In the genomic region with DNA sequence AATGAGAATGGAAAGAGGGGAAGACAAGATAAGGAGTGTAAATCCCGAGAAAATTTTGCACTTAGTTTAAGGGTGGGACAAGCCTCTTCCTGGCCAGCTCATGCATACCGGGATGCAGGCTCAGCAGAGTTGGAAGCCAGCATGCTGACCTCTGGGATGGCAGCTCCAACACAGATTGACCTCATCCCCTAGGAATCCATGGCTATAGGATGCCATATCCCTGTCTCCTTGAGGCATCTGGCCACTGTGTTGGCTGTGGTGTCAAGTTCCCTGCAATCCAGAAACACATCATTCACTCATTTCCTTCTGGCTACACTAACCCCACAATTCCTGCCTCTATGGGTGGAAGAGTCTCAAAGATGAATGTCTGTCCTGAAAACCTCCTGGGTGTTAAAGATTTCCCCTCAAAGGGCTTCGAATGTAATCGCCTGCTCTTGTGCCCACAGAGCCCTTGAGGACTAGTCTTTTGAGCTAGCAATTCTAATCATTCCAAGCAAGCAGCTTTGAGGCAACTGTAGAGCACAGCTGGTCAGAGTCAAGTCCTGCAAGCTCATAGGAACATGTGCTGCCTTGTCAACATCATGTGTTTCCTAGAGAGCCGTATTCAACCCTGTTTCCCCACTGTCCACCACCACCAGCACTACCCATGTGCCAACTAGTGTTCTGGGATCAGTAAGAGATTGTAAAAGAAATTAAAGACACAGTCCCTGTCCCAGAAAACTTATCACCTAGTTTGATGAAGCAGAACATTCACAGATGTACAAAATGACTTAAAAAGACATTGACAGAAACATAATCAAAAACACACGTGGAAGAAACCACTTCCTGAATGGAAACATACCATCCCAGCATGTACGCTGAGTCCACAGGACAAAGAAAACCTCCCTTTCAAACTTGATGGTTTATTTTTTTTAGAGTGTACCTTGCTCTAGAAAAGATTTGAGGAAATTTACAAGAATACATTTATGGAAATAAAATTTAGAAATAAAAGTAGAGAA, we compare ENCODE assay signal across 18 cellular contexts.
DNase-seq lines count a peak whose midpoint lies in the region; ATAC-seq, FAIRE-seq and TF ChIP-seq lines count a peak whose summit lies in the region.
"Had no signal": no experiment of that assay in that cellular context is flagged by ENCODE, and none has a peak within 500 bp of the region (broad histone marks: within the 10 kb centered on the region; RNA-seq: fewer than 3 reads in every experiment).

No MANE protein-coding gene starts in this region.

- peak; percentile 36 for FAIRE-seq in keratinocyte (lab: Jason Lieb, UNC)

- H3K4me1 ChIP-seq in adipocyte (ENCODE audit: control insufficient read depth, insufficient read depth, low read length), result peaks cover 40% of the 10 kb centered on the region
- no peaks in the 10 kb centered on the region for H3K4me1 ChIP-seq in keratinocyte (ENCODE audit: control insufficient read depth, extremely low read depth, insufficient read depth, low read length)
- no peaks in the 10 kb centered on the region for H3K4me1 ChIP-seq in CD8-positive, alpha-beta T cell (ENCODE audit: insufficient read depth, low read length)
- H3K4me1 ChIP-seq: ascending aorta, upper lobe of left lung had no signal

- H3K4me2 ChIP-seq in keratinocyte (ENCODE audit: control insufficient read depth, extremely low read depth, insufficient read depth, low read depth, low read length), result no peak overlapping the region
- H3K4me2 ChIP-seq: hepatocyte had no signal

- no peaks in the 10 kb centered on the region for H4K20me1 ChIP-seq in keratinocyte (ENCODE audit: control insufficient read depth, extremely low read depth, insufficient read depth, low read length)

- H3K4me3 ChIP-seq in HFF-Myc (replicated peaks; ENCODE audit: low read depth, low read length) (no peak overlapping the region), adipocyte (ENCODE audit: low read length) (no peak overlapping the region), keratinocyte (ENCODE audit: control insufficient read depth in 2 of 3, extremely low read depth in 1 of 3, insufficient read depth in 2 of 3, low read depth in 1 of 3, low read length in 3 of 3) (no peak overlapping the region)
- H3K4me3 ChIP-seq in CD8-positive, alpha-beta T cell (ENCODE audit: low read depth, low read length), result no peak overlapping the region
- H3K4me3 ChIP-seq: ascending aorta, coronary artery, hepatocyte, upper lobe of left lung had no signal

- no peak overlapping the region for H3K4me3 Mint-ChIP-seq in activated T-helper 17 cell treated with anti-CD3 and anti-CD28 coated beads, Interleukin-2, amount 50 U/mL, for 72 hours
- H3K4me3 Mint-ChIP-seq in CD8-positive, alpha-beta T cell, result no peak overlapping the region
- H3K4me3 Mint-ChIP-seq: stimulated activated naive B cell treated with anti-CD40 and anti-IgM and Interleukin-4, amounts not matched to agents 10 μg/mL and 1 μg/mL and 100 μg/mL, for 72 hours had no signal

- H3K9me3 ChIP-seq in adipocyte (ENCODE audit: control insufficient read depth, low read length) (no peaks in the 10 kb centered on the region), keratinocyte (ENCODE audit: control insufficient read depth, low read depth, low read length) (no peaks in the 10 kb centered on the region)
- no peaks in the 10 kb centered on the region for H3K9me3 ChIP-seq in CD8-positive, alpha-beta T cell (ENCODE audit: low read length)
- H3K9me3 ChIP-seq: ascending aorta, upper lobe of left lung had no signal

- no peak overlapping the region for H3K27ac ChIP-seq in keratinocyte (ENCODE audit: control insufficient read depth, insufficient read depth, low read length)
- H3K27ac ChIP-seq in CD8-positive, alpha-beta T cell (ENCODE audit: low read depth, low read length), result no peak overlapping the region
- H3K27ac ChIP-seq: ascending aorta, coronary artery, hepatocyte, upper lobe of left lung had no signal

- H3K79me2 ChIP-seq in keratinocyte (ENCODE audit: control insufficient read depth, insufficient read depth, low read length), result no peaks in the 10 kb centered on the region
- H3K79me2 ChIP-seq: hepatocyte had no signal

- no peaks in the 10 kb centered on the region for H3K36me3 Mint-ChIP-seq in activated T-helper 17 cell treated with anti-CD3 and anti-CD28 coated beads, Interleukin-2, amount 50 U/mL, for 72 hours (ENCODE audit: low read depth)
- H3K36me3 Mint-ChIP-seq in CD8-positive, alpha-beta T cell, result no peaks in the 10 kb centered on the region
- H3K36me3 Mint-ChIP-seq: stimulated activated naive B cell treated with anti-CD40 and anti-IgM and Interleukin-4, amounts not matched to agents 10 μg/mL and 1 μg/mL and 100 μg/mL, for 72 hours had no signal

- H3K4me1 Mint-ChIP-seq in activated T-helper 17 cell treated with anti-CD3 and anti-CD28 coated beads, Interleukin-2, amount 50 U/mL, for 72 hours, result no peaks in the 10 kb centered on the region
- no peaks in the 10 kb centered on the region for H3K4me1 Mint-ChIP-seq in CD8-positive, alpha-beta T cell (ENCODE audit: low read depth)
- H3K4me1 Mint-ChIP-seq: stimulated activated naive B cell treated with anti-CD40 and anti-IgM and Interleukin-4, amounts not matched to agents 10 μg/mL and 1 μg/mL and 100 μg/mL, for 72 hours had no signal

- no peak overlapping the region for H3K9ac ChIP-seq in adipocyte (ENCODE audit: low read length)
- no peak overlapping the region for H3K9ac ChIP-seq in keratinocyte (ENCODE audit: control insufficient read depth, extremely low read depth, insufficient read depth, low read length)

- dilution Hi-C loops in keratinocyte (cut with MboI; ENCODE audit: extremely low pct_ligation_motif_present, low sequenced_read_pairs), result no loop called here

- CTCF ChIA-PET in CD8-positive, alpha-beta T cell (lab: Charles Lee), result interaction anchor here (0.6 kb wide), 1 partner anchor 21 kb away, joined by 3 read pairs; no protein-coding TSS in a partner anchor

- no peak overlapping the region for H2AFZ ChIP-seq in keratinocyte (ENCODE audit: control insufficient read depth, low read length)
- H2AFZ ChIP-seq: hepatocyte had no signal

- no peak overlapping the region for H3K27ac Mint-ChIP-seq in activated T-helper 17 cell treated with anti-CD3 and anti-CD28 coated beads, Interleukin-2, amount 50 U/mL, for 72 hours
- no peak overlapping the region for H3K27ac Mint-ChIP-seq in CD8-positive, alpha-beta T cell
- H3K27ac Mint-ChIP-seq: stimulated activated naive B cell treated with anti-CD40 and anti-IgM and Interleukin-4, amounts not matched to agents 10 μg/mL and 1 μg/mL and 100 μg/mL, for 72 hours had no signal

- TF ChIP-seq CTCF in HFF-Myc (IDR thresholded peaks at IDR 0.05; ENCODE audit: low read depth, low read length, missing control alignments) (no peak), keratinocyte (optimal IDR thresholded peaks at IDR 0.05 in 1 of 3, IDR thresholded peaks at IDR 0.05 in 1 of 3, conservative IDR thresholded peaks at IDR 0.05 in 1 of 3; ENCODE audit: extremely low read depth in 1 of 3, insufficient read depth in 2 of 3, low read length in 3 of 3) (no peak)
- TF ChIP-seq CTCF in CD8-positive, alpha-beta T cell (IDR thresholded peaks at IDR 0.05), result no peak

- ATAC-seq in activated T-helper 17 cell treated with anti-CD3 and anti-CD28 coated beads, Interleukin-2, amount 50 U/mL, for 72 hours (replicated peaks), result no peak
- no peak for ATAC-seq in HG03280 (IDR thresholded peaks at IDR 0.05; ENCODE audit: unreplicated experiment)
- ATAC-seq in CD8-positive, alpha-beta T cell, result no peak
- ATAC-seq: Panc1; stimulated activated naive B cell treated with anti-CD40 and anti-IgM and Interleukin-4, amounts not matched to agents 10 μg/mL and 1 μg/mL and 100 μg/mL, for 72 hours had no signal

- H3K27me3 ChIP-seq in adipocyte (replicated peaks; ENCODE audit: control insufficient read depth, insufficient read depth, low read length), result no peaks in the 10 kb centered on the region
- no peaks in the 10 kb centered on the region for H3K27me3 ChIP-seq in keratinocyte (ENCODE audit: control insufficient read depth, extremely low read depth, insufficient read depth, low read length)
- no peaks in the 10 kb centered on the region for H3K27me3 ChIP-seq in CD8-positive, alpha-beta T cell (ENCODE audit: insufficient read depth, low read length)
- H3K27me3 ChIP-seq: ascending aorta, hepatocyte, upper lobe of left lung had no signal

- H3K36me3 ChIP-seq in adipocyte (ENCODE audit: control insufficient read depth, insufficient read depth, low read length, severe bottlenecking) (no peaks in the 10 kb centered on the region), keratinocyte (ENCODE audit: control insufficient read depth in 2 of 2, extremely low read depth in 1 of 2, insufficient read depth in 2 of 2, low read length in 2 of 2) (no peaks in the 10 kb centered on the region)
- no peaks in the 10 kb centered on the region for H3K36me3 ChIP-seq in CD8-positive, alpha-beta T cell (ENCODE audit: insufficient read depth, low read length)
- H3K36me3 ChIP-seq: ascending aorta, upper lobe of left lung had no signal

- H3K9me1 ChIP-seq in keratinocyte (ENCODE audit: control insufficient read depth, extremely low read depth, insufficient read depth, low read length), result no peaks in the 10 kb centered on the region

- H3K9me3 Mint-ChIP-seq in activated T-helper 17 cell treated with anti-CD3 and anti-CD28 coated beads, Interleukin-2, amount 50 U/mL, for 72 hours, result no peaks in the 10 kb centered on the region
- H3K9me3 Mint-ChIP-seq in CD8-positive, alpha-beta T cell, result no peaks in the 10 kb centered on the region

- H3K27me3 Mint-ChIP-seq in activated T-helper 17 cell treated with anti-CD3 and anti-CD28 coated beads, Interleukin-2, amount 50 U/mL, for 72 hours, result peaks cover 33% of the 10 kb centered on the region
- peaks cover 16% of the 10 kb centered on the region for H3K27me3 Mint-ChIP-seq in CD8-positive, alpha-beta T cell (ENCODE audit: low read depth)
- H3K27me3 Mint-ChIP-seq: stimulated activated naive B cell treated with anti-CD40 and anti-IgM and Interleukin-4, amounts not matched to agents 10 μg/mL and 1 μg/mL and 100 μg/mL, for 72 hours had no signal

- POLR2A ChIA-PET in CD8-positive, alpha-beta T cell (lab: Charles Lee), result no interaction called here

- intact Hi-C loops in CD8-positive, alpha-beta T cell (cut with DNase I, micrococcal nuclease), result no loop called here

- DNase-seq in AG08396 (ENCODE audit: low spot score), result peak; percentile 46
- peak; percentile 92 for DNase-seq in HFF-Myc (ENCODE audit: extremely low read depth, low read depth)
- peak; percentile 42 for DNase-seq in adipocyte (ENCODE audit: low read depth)
- DNase-seq in keratinocyte (ENCODE audit: low read depth, low spot score), result no peak
- DNase-seq in NCI-H446 (lab: John Stamatoyannopoulos, UW), result no peak
- DNase-seq in CD8-positive, alpha-beta T cell, result no peak
- DNase-seq: activated effector memory CD4-positive, alpha-beta T cell treated with Interleukin-2 at 50 U/mL for 16 hours; DMS53; NCI-H2081; NCI-H69; stimulated activated naive B cell treated with anti-CD40 and anti-IgM and Interleukin-4, amounts not matched to agents 10 μg/mL and 1 μg/mL and 100 μg/mL, for 72 hours; upper lobe of left lung had no signal

Comparison
In these comparisons a context has a peak if more than half of its experiments do, and no peak if none do; other contexts are left out.
1. DNase-seq: peak in AG08396 (single experiment), HFF-Myc (single experiment) and adipocyte (single experiment); none in keratinocyte (single experiment), NCI-H446 (0 of 2) and CD8-positive, alpha-beta T cell (0 of 7).